ENCODE assay signal across 25 cellular contexts in genomic region chr14:64604854-64605253, GRCh38. TPM values are rescaled to one million over a fixed set of nuclear protein-coding genes. Genes with fewer than 3 reads are reported as not detected.
DNase-seq lines count a peak whose midpoint lies in the region; ATAC-seq, FAIRE-seq and TF ChIP-seq lines count a peak whose summit lies in the region.
"Had no signal": no experiment of that assay in that cellular context is flagged by ENCODE, and none has a peak within 500 bp of the region (broad histone marks: within the 10 kb centered on the region; RNA-seq: fewer than 3 reads in every experiment).

No MANE protein-coding gene starts in this region.

- H3K4me2 ChIP-seq in astrocyte (ENCODE audit: low read length): no peak overlapping the region
- H3K4me2 ChIP-seq: SK-N-SH had no signal

- FAIRE-seq in astrocyte (lab: Jason Lieb, UNC): no peak
- FAIRE-seq: GM19239 had no signal

- 51% methylated on average over 6 of the region's 6 CpGs for WGBS in prostate gland

- intact Hi-C loops in prostate gland (cut with DNase I): no loop called here

- no peak for ATAC-seq in HG03025 (IDR thresholded peaks at IDR 0.05; ENCODE audit: low FRiP score, unreplicated experiment)
- ATAC-seq: natural killer cell, sciatic nerve had no signal

- H3K79me2 ChIP-seq in astrocyte (ENCODE audit: insufficient read depth, low read length): no peaks in the 10 kb centered on the region

- no peak overlapping the region for H3K9ac ChIP-seq in astrocyte (ENCODE audit: low read length)
- H3K9ac ChIP-seq: SK-N-SH had no signal

- H3K27ac ChIP-seq in astrocyte (ENCODE audit: low read depth, low read length): no peak overlapping the region
- H3K27ac ChIP-seq in prostate gland: no peak overlapping the region
- H3K27ac ChIP-seq: thyroid gland had no signal

- TF ChIP-seq CTCF in astrocyte (IDR thresholded peaks at IDR 0.05; ENCODE audit: insufficient read depth, low read depth, low read length): no peak
- no peak for TF ChIP-seq CTCF in prostate gland (IDR thresholded peaks at IDR 0.05)

- no peak overlapping the region for H3K4me3 Mint-ChIP-seq in astrocyte (ENCODE audit: unreplicated experiment)
- H3K4me3 Mint-ChIP-seq: activated CD4-positive, alpha-beta T cell treated with anti-CD3 and anti-CD28 coated beads, Interleukin-2, amount 10 ng/mL, durations not matched to agents 7 days and 5 days; activated T-helper 1 cell treated with anti-CD3 and anti-CD28 coated beads, Interleukin-12 subunit alpha, Interleukin-12 subunit beta, Interleukin-2, Interleukin-4 antibody, amounts not matched to agents 30 ng/mL and 10 ng/mL and 1 ng/mL, durations not matched to agents 14 hours and 24 hours and 36 hours; CD4-positive, CD25-positive, alpha-beta regulatory T cell; endodermal cell; IgD-negative memory B cell; natural killer cell had no signal

- no peaks in the 10 kb centered on the region for H3K9me3 Mint-ChIP-seq in astrocyte (ENCODE audit: unreplicated experiment)
- H3K9me3 Mint-ChIP-seq: activated CD4-positive, alpha-beta T cell treated with anti-CD3 and anti-CD28 coated beads, Interleukin-2, amount 10 ng/mL, durations not matched to agents 7 days and 5 days; activated T-helper 1 cell treated with anti-CD3 and anti-CD28 coated beads, Interleukin-12 subunit alpha, Interleukin-12 subunit beta, Interleukin-2, Interleukin-4 antibody, amounts not matched to agents 30 ng/mL and 10 ng/mL and 1 ng/mL, durations not matched to agents 14 hours and 24 hours and 36 hours; CD4-positive, CD25-positive, alpha-beta regulatory T cell; endodermal cell; IgD-negative memory B cell; natural killer cell had no signal

- in situ Hi-C loops in ACHN (cut with HindIII; ENCODE audit: low pct_ligation_motif_present, low pct_unique_long_range_greater_than_20kb, low sequenced_read_pairs): no loop called here

- no peaks in the 10 kb centered on the region for H3K36me3 ChIP-seq in astrocyte (ENCODE audit: insufficient read depth, low read length)
- no peaks in the 10 kb centered on the region for H3K36me3 ChIP-seq in prostate gland
- H3K36me3 ChIP-seq: thyroid gland had no signal

- H3K4me3 ChIP-seq in Jurkat, Clone E6-1 (ENCODE audit: low read length): no peak overlapping the region
- H3K4me3 ChIP-seq in astrocyte (ENCODE audit: insufficient read depth, low read depth, low read length) (no peak overlapping the region), prostate gland (no peak overlapping the region)
- H3K4me3 ChIP-seq: thyroid gland had no signal

- H3K27me3 Mint-ChIP-seq in astrocyte (ENCODE audit: low read depth, unreplicated experiment): peaks cover 15% of the 10 kb centered on the region

- no peaks in the 10 kb centered on the region for H3K9me3 ChIP-seq in astrocyte (ENCODE audit: insufficient read depth, low read depth, low read length)
- H3K9me3 ChIP-seq in prostate gland: no peaks in the 10 kb centered on the region
- H3K9me3 ChIP-seq: SK-N-SH, thyroid gland had no signal

- no peaks in the 10 kb centered on the region for H3K36me3 Mint-ChIP-seq in astrocyte (ENCODE audit: low read depth, unreplicated experiment)
- H3K36me3 Mint-ChIP-seq: CD4-positive, CD25-positive, alpha-beta regulatory T cell; natural killer cell had no signal

- no peak overlapping the region for H2AFZ ChIP-seq in astrocyte (ENCODE audit: low read depth, low read length)

- DNase-seq in Jurkat, Clone E6-1 (ENCODE audit: low read depth, low spot score): peak; percentile 39
- DNase-seq in NCI-H187 (lab: John Stamatoyannopoulos, UW): peak; percentile 49 to 53
- DNase-seq in astrocyte (ENCODE audit: low read depth): peak; percentile 48
- DNase-seq in prostate gland (ENCODE audit: low spot score): peak; percentile 70
- no peak for DNase-seq in A172 (ENCODE audit: low spot score)
- no peak for DNase-seq in ACHN
- DNase-seq: activated CD4-positive, alpha-beta T cell treated with anti-CD3 and anti-CD28 coated beads, Interleukin-2, amount 10 ng/mL, durations not matched to agents 7 days and 5 days; activated naive CD4-positive, alpha-beta T cell treated with anti-CD3 and anti-CD28 coated beads, Interleukin-2, amount 50 U/mL, for 16 hours; amygdala; CD4-positive, CD25-positive, alpha-beta regulatory T cell; cortex of kidney; endodermal cell; natural killer cell; NCI-H1105 treated with DMSO at 0.1 percent for 48 hours; NCI-H446 treated with DMSO at 0.1 percent for 48 hours; RPMI8226; SK-N-SH; stimulated activated naive CD4-positive, alpha-beta T cell treated with Interleukin-2 at 50 U/mL for 16 hours; T-helper 2 cell; thyroid gland had no signal

- no peaks in the 10 kb centered on the region for H3K4me1 ChIP-seq in astrocyte (ENCODE audit: insufficient read depth, low read length)
- no peaks in the 10 kb centered on the region for H3K4me1 ChIP-seq in prostate gland (replicated peaks)
- H3K4me1 ChIP-seq: thyroid gland had no signal

- no peaks in the 10 kb centered on the region for H3K27me3 ChIP-seq in astrocyte (ENCODE audit: insufficient read depth, low read length)
- no peaks in the 10 kb centered on the region for H3K27me3 ChIP-seq in prostate gland (replicated peaks; ENCODE audit: insufficient read depth)
- H3K27me3 ChIP-seq: thyroid gland had no signal

- no peak overlapping the region for H3K27ac Mint-ChIP-seq in astrocyte (ENCODE audit: unreplicated experiment)
- H3K27ac Mint-ChIP-seq: activated CD4-positive, alpha-beta T cell treated with anti-CD3 and anti-CD28 coated beads, Interleukin-2, amount 10 ng/mL, durations not matched to agents 7 days and 5 days; activated T-helper 1 cell treated with anti-CD3 and anti-CD28 coated beads, Interleukin-12 subunit alpha, Interleukin-12 subunit beta, Interleukin-2, Interleukin-4 antibody, amounts not matched to agents 30 ng/mL and 10 ng/mL and 1 ng/mL, durations not matched to agents 14 hours and 24 hours and 36 hours; CD4-positive, CD25-positive, alpha-beta regulatory T cell; endodermal cell; IgD-negative memory B cell; natural killer cell had no signal

- H4K20me1 ChIP-seq in astrocyte (ENCODE audit: insufficient read depth, low read length): no peaks in the 10 kb centered on the region

- no peak for TF ChIP-seq POLR2A in prostate gland (IDR thresholded peaks at IDR 0.05)

- no peaks in the 10 kb centered on the region for H3K4me1 Mint-ChIP-seq in astrocyte (ENCODE audit: low read depth, unreplicated experiment)
- H3K4me1 Mint-ChIP-seq: activated CD4-positive, alpha-beta T cell treated with anti-CD3 and anti-CD28 coated beads, Interleukin-2, amount 10 ng/mL, durations not matched to agents 7 days and 5 days; CD4-positive, CD25-positive, alpha-beta regulatory T cell; endodermal cell; natural killer cell had no signal

RNA-seq across cellular contexts. Expression of gene PPP1R36, which starts 55.1 kb away (rescaled TPM):
- not detected for polyA plus RNA-seq in Jurkat, Clone E6-1 (2012; ENCODE audit: insufficient read depth, insufficient read length)
- total RNA-seq in astrocyte (0.91 and 0.94 TPM in 2 replicates), prostate gland (1 to 10 TPM; 2.0 to 8.6 TPM)
- total RNA-seq in A172 (2014; rRNA removed; shearing (Covaris generic)): 0.69 TPM in 1 of 2 replicates, not detected in the other
- total RNA-seq: activated T-helper 1 cell treated with anti-CD3 and anti-CD28 coated beads, Interleukin-12 subunit alpha, Interleukin-12 subunit beta, Interleukin-2, Interleukin-4 antibody, amounts not matched to agents 30 ng/mL and 10 ng/mL and 1 ng/mL, durations not matched to agents 14 hours and 24 hours and 36 hours; CD4-positive, CD25-positive, alpha-beta regulatory T cell had no signal
- polyA plus RNA-seq: IgD-negative memory B cell had no signal

Comparison
In these comparisons a context has a peak if more than half of its experiments do, and no peak if none do; other contexts are left out.
1. DNase-seq: peak in Jurkat, Clone E6-1 (single experiment), NCI-H187 (2 of 2), astrocyte (single experiment) and prostate gland (single experiment); none in A172 (single experiment) and ACHN (single experiment).